23 cellular contexts compared by ENCODE assay signal in the genomic region with DNA sequence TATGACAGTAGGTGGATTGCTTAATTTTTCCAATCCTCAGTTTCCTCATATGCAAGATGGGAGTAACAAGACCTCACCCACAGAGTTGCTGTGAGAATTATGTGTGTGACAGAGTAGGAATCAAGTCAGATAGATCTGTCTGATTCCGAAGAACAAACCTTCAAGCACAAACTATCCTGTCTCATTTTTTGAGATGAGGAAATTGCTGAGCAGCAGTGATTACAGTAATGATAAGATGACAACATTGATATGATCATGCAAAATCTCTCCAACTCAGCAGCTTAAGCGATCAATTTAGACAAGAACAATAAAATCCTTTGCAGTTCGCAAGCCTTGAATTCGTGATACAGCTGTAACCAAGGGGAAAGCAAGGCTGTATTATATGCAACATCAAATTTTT.
"Had no signal": no experiment of that assay in that cellular context is flagged by ENCODE, and none has a peak within 500 bp of the region (broad histone marks: within the 10 kb centered on the region; RNA-seq: fewer than 3 reads in every experiment).

No MANE protein-coding gene starts in this region.

- H3K27ac ChIP-seq: stomach, suprapubic skin, testis, thoracic aorta, thyroid gland, tibial artery, tibial nerve, transverse colon, upper lobe of left lung, upper lobe of right lung, uterus, vagina had no signal

- DNase-seq: stimulated activated CD4-positive, alpha-beta T cell treated with anti-CD3 and anti-CD28 coated beads, Interleukin-2, amount 100 ng/mL, for 48 hours; stimulated activated CD4-positive, alpha-beta T cell treated with anti-CD3 and anti-CD28 coated beads, Interleukin-4, amount 100 ng/mL, for 1 hour; stimulated activated CD4-positive, alpha-beta T cell treated with anti-CD3 and anti-CD28 coated beads, Interleukin-4, amount 100 ng/mL, for 24 hours; stimulated activated CD4-positive, alpha-beta T cell treated with anti-CD3 and anti-CD28 coated beads, Interleukin-4, amount 100 ng/mL, for 4 hours; stimulated activated CD8-positive, alpha-beta memory T cell treated with anti-CD3 and anti-CD28 coated beads, Interleukin-4, amount 100 ng/mL, for 48 hours; stimulated activated naive B cell treated with anti-CD40 and anti-IgM and Interleukin-4, amounts not matched to agents 10 μg/mL and 1 μg/mL and 100 μg/mL, for 72 hours; stimulated activated naive CD4-positive, alpha-beta T cell; stimulated activated naive CD4-positive, alpha-beta T cell treated with Interleukin-2 at 50 U/mL for 16 hours; stimulated activated naive CD8-positive, alpha-beta T cell treated with anti-CD3 and anti-CD28 coated beads, Interleukin-15, amount 100 ng/mL, for 72 hours; stimulated activated naive CD8-positive, alpha-beta T cell treated with anti-CD3 and anti-CD28 coated beads, Interleukin-15, Interleukin-2, amounts not matched to agents 100 U/mL and 50 U/mL, for 24 hours; stomach; substantia nigra; testis; thyroid gland; tibial artery; transverse colon; upper lobe of left lung; upper lobe of right lung; uterus had no signal

- H3K4me3 ChIP-seq: stomach, suprapubic skin, testis, thoracic aorta, thyroid gland, tibial artery, tibial nerve, transverse colon, upper lobe of left lung, upper lobe of right lung, uterus, vagina had no signal

- H3K36me3 ChIP-seq: stomach, suprapubic skin, thoracic aorta, thyroid gland, tibial artery, tibial nerve, transverse colon, upper lobe of left lung, upper lobe of right lung, uterus, vagina had no signal

- H3K4me1 ChIP-seq: suprapubic skin, testis, thyroid gland, tibial artery, tibial nerve, transverse colon, upper lobe of left lung, upper lobe of right lung, uterus, vagina had no signal

- H3K9me3 ChIP-seq: stomach, suprapubic skin, testis, thoracic aorta, thyroid gland, tibial artery, tibial nerve, transverse colon, upper lobe of left lung, upper lobe of right lung, uterus, vagina had no signal

- H3K27me3 ChIP-seq: stomach, suprapubic skin, testis, thyroid gland, tibial artery, tibial nerve, transverse colon, upper lobe of left lung, upper lobe of right lung, uterus, vagina had no signal
